In genomic region chr1:65048325-65048724, GRCh38 we compare ENCODE assay signal across 18 cellular contexts.
"Had no signal": no experiment of that assay in that cellular context is flagged by ENCODE, and none has a peak within 500 bp of the region (broad histone marks: within the 10 kb centered on the region; RNA-seq: fewer than 3 reads in every experiment).

No MANE protein-coding gene starts in this region.

- H3K4me3 ChIP-seq: esophagus muscularis mucosa, gastroesophageal sphincter, heart right ventricle had no signal

- H3K9me3 Mint-ChIP-seq: activated B cell treated with CpG ODN at 0.5 μM for 24 hours; activated CD4-positive, alpha-beta memory T cell treated with anti-CD3 and anti-CD28 coated beads for 36 hours; activated naive CD4-positive, alpha-beta T cell treated with anti-CD3 and anti-CD28 coated beads, Interleukin-2, amount 50 U/mL, for 72 hours; activated T-helper 1 cell treated with anti-CD3 and anti-CD28 coated beads, Interleukin-12 subunit alpha, Interleukin-12 subunit beta, Interleukin-2, Interleukin-4 antibody, amounts not matched to agents 30 ng/mL and 10 ng/mL and 1 ng/mL, durations not matched to agents 14 hours and 24 hours and 36 hours; memory B cell; natural killer cell; stimulated activated naive CD8-positive, alpha-beta T cell treated with anti-CD3 and anti-CD28 coated beads, Interleukin-15, Interleukin-2, amounts not matched to agents 100 ng/mL and 50 ng/mL, for 24 hours had no signal

- H3K27ac Mint-ChIP-seq: activated B cell treated with CpG ODN at 0.5 μM for 24 hours; activated CD4-positive, alpha-beta memory T cell treated with anti-CD3 and anti-CD28 coated beads for 36 hours; activated naive CD4-positive, alpha-beta T cell treated with anti-CD3 and anti-CD28 coated beads, Interleukin-2, amount 50 U/mL, for 72 hours; activated T-helper 1 cell treated with anti-CD3 and anti-CD28 coated beads, Interleukin-12 subunit alpha, Interleukin-12 subunit beta, Interleukin-2, Interleukin-4 antibody, amounts not matched to agents 30 ng/mL and 10 ng/mL and 1 ng/mL, durations not matched to agents 14 hours and 24 hours and 36 hours; natural killer cell; stimulated activated naive CD8-positive, alpha-beta T cell treated with anti-CD3 and anti-CD28 coated beads, Interleukin-15, Interleukin-2, amounts not matched to agents 100 ng/mL and 50 ng/mL, for 24 hours had no signal

- H3K27me3 ChIP-seq: esophagus muscularis mucosa, gastroesophageal sphincter, heart right ventricle had no signal

- H3K27me3 Mint-ChIP-seq: activated B cell treated with CpG ODN at 0.5 μM for 24 hours; activated CD4-positive, alpha-beta memory T cell treated with anti-CD3 and anti-CD28 coated beads for 36 hours; memory B cell; stimulated activated naive CD8-positive, alpha-beta T cell treated with anti-CD3 and anti-CD28 coated beads, Interleukin-15, Interleukin-2, amounts not matched to agents 100 ng/mL and 50 ng/mL, for 24 hours had no signal

- H3K4me1 Mint-ChIP-seq: activated B cell treated with CpG ODN at 0.5 μM for 24 hours had no signal

- H3K9me3 ChIP-seq: esophagus muscularis mucosa, gastroesophageal sphincter, heart right ventricle had no signal

- DNase-seq: activated B cell treated with CpG ODN at 0.5 μM for 24 hours; activated CD4-positive, alpha-beta memory T cell treated with anti-CD3 and anti-CD28 coated beads for 36 hours; activated CD4-positive, alpha-beta T cell treated with anti-CD3 and anti-CD28 coated beads for 4 hours; activated gamma-delta T cell treated with Interleukin-2 at 50 U/mL for 16 hours; activated T-cell treated with anti-CD3 and anti-CD28 coated beads for 4 hours; effector CD4-positive, alpha-beta T cell; heart right ventricle; natural killer cell; retina; stimulated activated CD4-positive, alpha-beta T cell treated with anti-CD3 and anti-CD28 coated beads, Interleukin-12 subunit alpha, Interleukin-12 subunit beta, amount 100 ng/mL, for 4 hours; stimulated activated CD4-positive, alpha-beta T cell treated with anti-CD3 and anti-CD28 coated beads, Interleukin-2, amount 100 ng/mL, for 24 hours; trophoblast cell had no signal

- H3K27ac ChIP-seq: gastroesophageal sphincter, heart right ventricle had no signal

- H3K4me3 Mint-ChIP-seq: activated B cell treated with CpG ODN at 0.5 μM for 24 hours; activated CD4-positive, alpha-beta memory T cell treated with anti-CD3 and anti-CD28 coated beads for 36 hours; activated T-helper 1 cell treated with anti-CD3 and anti-CD28 coated beads, Interleukin-12 subunit alpha, Interleukin-12 subunit beta, Interleukin-2, Interleukin-4 antibody, amounts not matched to agents 30 ng/mL and 10 ng/mL and 1 ng/mL, durations not matched to agents 14 hours and 24 hours and 36 hours; memory B cell; natural killer cell; stimulated activated naive CD8-positive, alpha-beta T cell treated with anti-CD3 and anti-CD28 coated beads, Interleukin-15, Interleukin-2, amounts not matched to agents 100 ng/mL and 50 ng/mL, for 24 hours had no signal

- ATAC-seq: activated naive CD4-positive, alpha-beta T cell treated with anti-CD3 and anti-CD28 coated beads, Interleukin-2, amount 50 U/mL, for 72 hours; gastroesophageal sphincter; heart right ventricle; natural killer cell had no signal
